26 cellular contexts compared by ENCODE assay signal in genomic region chr1:93865253-93865652, GRCh38.
"Had no signal": no experiment of that assay in that cellular context is flagged by ENCODE, and none has a peak within 500 bp of the region (broad histone marks: within the 10 kb centered on the region; RNA-seq: fewer than 3 reads in every experiment).

No MANE protein-coding gene starts in this region.

- H3K4me3 ChIP-seq: cardiac muscle cell, hepatocyte, left lung, lung, sigmoid colon, smooth muscle cell, testis had no signal

- H3K27me3 Mint-ChIP-seq: natural killer cell treated with Interleukin-12 subunit alpha and Interleukin-12 subunit beta and Interleukin-15 and Interleukin-18, amount 100 ng/mL, for 72 hours; progenitor cell of endocrine pancreas; stimulated activated naive B cell treated with anti-CD40 and anti-IgM and Interleukin-4, amounts not matched to agents 10 μg/mL and 1 μg/mL and 100 μg/mL, for 72 hours had no signal

- H3K4me1 Mint-ChIP-seq: activated naive CD8-positive, alpha-beta T cell treated with anti-CD3 and anti-CD28 coated beads, Interleukin-2, amount 10 ng/mL, durations not matched to agents 7 days and 5 days; stimulated activated naive B cell treated with anti-CD40 and anti-IgM and Interleukin-4, amounts not matched to agents 10 μg/mL and 1 μg/mL and 100 μg/mL, for 72 hours had no signal

- H3K79me2 ChIP-seq: hepatocyte had no signal

- H3K4me2 ChIP-seq: hepatocyte, smooth muscle cell had no signal

- H2AFZ ChIP-seq: hepatocyte had no signal

- H3K4me3 Mint-ChIP-seq: activated naive CD4-positive, alpha-beta T cell treated with anti-CD3 and anti-CD28 coated beads for 36 hours; activated naive CD8-positive, alpha-beta T cell treated with anti-CD3 and anti-CD28 coated beads, Interleukin-2, amount 10 ng/mL, durations not matched to agents 7 days and 5 days; activated T-cell treated with anti-CD3 and anti-CD28 coated beads, Interleukin-2, amount 50 U/mL, for 4 hours; dendritic cell treated with granulocyte-macrophage colony-stimulating factor and Interleukin-4, amounts not matched to agents 40 ng/mL and 50 ng/mL, for 4 days; natural killer cell treated with Interleukin-12 subunit alpha and Interleukin-12 subunit beta and Interleukin-15 and Interleukin-18, amount 100 ng/mL, for 72 hours; stimulated activated naive B cell treated with anti-CD40 and anti-IgM and Interleukin-4, amounts not matched to agents 10 μg/mL and 1 μg/mL and 100 μg/mL, for 72 hours; type B pancreatic cell had no signal

- H3K4me1 ChIP-seq: left lung, sigmoid colon, testis had no signal

- ATAC-seq: activated T-cell treated with anti-CD3 and anti-CD28 coated beads, Interleukin-2, amount 50 U/mL, for 4 hours; left lung; natural killer cell treated with Interleukin-12 subunit alpha and Interleukin-12 subunit beta and Interleukin-15 and Interleukin-18, amount 100 ng/mL, for 72 hours; stimulated activated naive B cell treated with anti-CD40 and anti-IgM and Interleukin-4, amounts not matched to agents 10 μg/mL and 1 μg/mL and 100 μg/mL, for 72 hours had no signal

- DNase-seq: activated CD8-positive, alpha-beta memory T cell treated with anti-CD3 and anti-CD28 coated beads, Interleukin-2, amount 50 U/mL, for 48 hours; activated effector memory CD4-positive, alpha-beta T cell treated with Interleukin-2 at 50 U/mL for 16 hours; activated naive CD4-positive, alpha-beta T cell treated with anti-CD3 and anti-CD28 coated beads for 36 hours; activated naive CD8-positive, alpha-beta T cell treated with anti-CD3 and anti-CD28 coated beads, Interleukin-2, amount 10 ng/mL, durations not matched to agents 7 days and 5 days; activated T-cell treated with anti-CD3 and anti-CD28 coated beads, Interleukin-2, amount 50 U/mL, for 4 hours; amniotic stem cell; effector CD4-positive, alpha-beta T cell; foreskin melanocyte; glutamatergic neuron; kidney glomerular epithelial cell; left lung; retina; sigmoid colon; stimulated activated CD4-positive, alpha-beta T cell treated with anti-CD3 and anti-CD28 coated beads, Interleukin-15, amount 100 ng/mL, for 24 hours; stimulated activated CD8-positive, alpha-beta memory T cell treated with anti-CD3 and anti-CD28 coated beads, Interleukin-4, amount 100 ng/mL, for 48 hours; stimulated activated naive B cell treated with anti-CD40 and anti-IgM and Interleukin-4, amounts not matched to agents 10 μg/mL and 1 μg/mL and 100 μg/mL, for 72 hours; T-helper 9 cell; testis had no signal

- H3K9me3 Mint-ChIP-seq: activated naive CD4-positive, alpha-beta T cell treated with anti-CD3 and anti-CD28 coated beads for 36 hours; activated naive CD8-positive, alpha-beta T cell treated with anti-CD3 and anti-CD28 coated beads, Interleukin-2, amount 10 ng/mL, durations not matched to agents 7 days and 5 days; activated T-cell treated with anti-CD3 and anti-CD28 coated beads, Interleukin-2, amount 50 U/mL, for 4 hours; dendritic cell treated with granulocyte-macrophage colony-stimulating factor and Interleukin-4, amounts not matched to agents 40 ng/mL and 50 ng/mL, for 4 days; natural killer cell treated with Interleukin-12 subunit alpha and Interleukin-12 subunit beta and Interleukin-15 and Interleukin-18, amount 100 ng/mL, for 72 hours; stimulated activated naive B cell treated with anti-CD40 and anti-IgM and Interleukin-4, amounts not matched to agents 10 μg/mL and 1 μg/mL and 100 μg/mL, for 72 hours; type B pancreatic cell had no signal

- H3K9me3 ChIP-seq: left lung, sigmoid colon, testis had no signal

- H3K27me3 ChIP-seq: cardiac muscle cell, hepatocyte, left lung, sigmoid colon, testis had no signal

- H3K27ac ChIP-seq: cardiac muscle cell, hepatocyte, left lung, sigmoid colon, testis had no signal

- H3K27ac Mint-ChIP-seq: activated naive CD4-positive, alpha-beta T cell treated with anti-CD3 and anti-CD28 coated beads for 36 hours; activated naive CD8-positive, alpha-beta T cell treated with anti-CD3 and anti-CD28 coated beads, Interleukin-2, amount 10 ng/mL, durations not matched to agents 7 days and 5 days; dendritic cell treated with granulocyte-macrophage colony-stimulating factor and Interleukin-4, amounts not matched to agents 40 ng/mL and 50 ng/mL, for 4 days; natural killer cell treated with Interleukin-12 subunit alpha and Interleukin-12 subunit beta and Interleukin-15 and Interleukin-18, amount 100 ng/mL, for 72 hours; progenitor cell of endocrine pancreas; type B pancreatic cell had no signal
